Comparison of ENCODE assay signal across 8 cellular contexts in the genomic region with DNA sequence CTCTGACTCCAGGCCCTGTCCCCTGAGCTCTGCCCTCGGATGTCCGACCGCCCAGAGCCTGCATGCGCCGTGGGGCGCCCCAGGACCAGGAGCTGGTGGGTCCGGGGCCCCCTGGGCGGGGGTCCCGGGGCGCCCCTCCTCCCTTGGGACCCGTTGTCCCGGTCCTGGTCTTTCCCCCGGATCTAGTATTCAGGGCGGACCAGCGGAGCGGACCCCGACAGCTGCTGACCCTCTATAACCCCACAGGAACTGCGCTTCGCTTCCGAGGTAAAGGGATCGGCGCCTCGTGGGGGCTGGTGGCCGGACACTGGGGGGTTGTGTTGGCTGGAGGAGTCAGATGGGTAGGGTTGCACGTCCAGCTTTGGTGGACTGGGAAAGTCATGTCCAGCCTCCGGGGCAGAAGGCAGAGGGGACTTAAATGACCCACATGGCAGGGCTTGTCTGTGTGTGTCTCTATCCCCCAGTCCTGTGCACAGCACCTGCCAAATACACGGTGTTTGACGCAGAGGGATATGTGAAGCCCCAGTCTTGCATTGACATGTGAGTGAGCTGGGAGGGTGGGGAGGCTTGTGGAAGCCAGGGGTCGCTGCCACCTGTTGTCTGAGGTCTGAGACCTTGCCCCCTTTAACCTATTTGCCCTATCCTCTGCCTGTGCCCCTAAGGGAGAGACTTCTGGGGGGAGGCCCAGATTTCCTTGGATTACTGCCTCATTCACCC. TPM values are rescaled to one million over a fixed set of nuclear protein-coding genes. Genes with fewer than 3 reads are reported as not detected.
A peak's percentile ranks its signal among the peaks of the same experiment; 100 is the strongest.
DNase-seq lines count a peak whose midpoint lies in the region; ATAC-seq and TF ChIP-seq lines count a peak whose summit lies in the region.

No MANE protein-coding gene starts in this region.

- peaks cover 0 to 15% (median 0%) of the 10 kb centered on the region in 11 experiments; a peak in 4 of 22 replicates for H3K36me3 ChIP-seq in BLaER1 treated with 17β-estradiol and CSF1 and Interleukin-3, amounts not matched to agents 10 nM and 100 nM
- no peaks in the 10 kb centered on the region for H3K36me3 ChIP-seq in prostate gland

- peaks cover 18 to 37% (median 31%) of the 10 kb centered on the region in 10 experiments for H3K4me1 ChIP-seq in BLaER1 treated with 17β-estradiol and CSF1 and Interleukin-3, amounts not matched to agents 10 nM and 100 nM
- H3K4me1 ChIP-seq in foreskin keratinocyte: no peaks in the 10 kb centered on the region
- peaks cover 5% of the 10 kb centered on the region for H3K4me1 ChIP-seq in prostate gland (replicated peaks)

- peak; percentile 4 for ATAC-seq in GM21737 (IDR thresholded peaks at IDR 0.05; ENCODE audit: unreplicated experiment)
- peak; percentile 3 for ATAC-seq in foreskin keratinocyte
- ATAC-seq in HG03039 (IDR thresholded peaks at IDR 0.05; ENCODE audit: unreplicated experiment): no peak
- no peak for ATAC-seq in HG02870 (IDR thresholded peaks at IDR 0.05; ENCODE audit: unreplicated experiment)

- intact Hi-C loops in prostate gland (cut with DNase I): loop anchor here (2.0 to 5.0 kb wide), 2 partner anchors 60 to 79 kb away; a partner anchor contains a TSS

- no peak; the same call in 1 of the 2 replicates for TF ChIP-seq CTCF in VCaP (conservative IDR thresholded peaks at IDR 0.05)
- TF ChIP-seq CTCF in foreskin keratinocyte (conservative IDR thresholded peaks at IDR 0.05): peak; percentile 9
- TF ChIP-seq CTCF in prostate gland (IDR thresholded peaks at IDR 0.05): no peak

- DNase-seq in foreskin keratinocyte (no peak), prostate gland (ENCODE audit: low spot score) (no peak), NCI-H1105 (lab: John Stamatoyannopoulos, UW) (no peak)

- H3K9ac ChIP-seq in BLaER1 treated with 17β-estradiol and CSF1 and Interleukin-3, amounts not matched to agents 10 nM and 100 nM: peak overlapping the region; percentile 74 to 90 (median 83)

- 2% methylated on average over 28 of the region's 29 CpGs for WGBS in prostate gland

- H3K4me2 ChIP-seq in BLaER1 treated with 17β-estradiol and CSF1 and Interleukin-3, amounts not matched to agents 10 nM and 100 nM: peak overlapping the region; percentile 89 to 100 (median 98)

- no peaks in the 10 kb centered on the region for H3K27me3 ChIP-seq in BLaER1 treated with 17β-estradiol and CSF1 and Interleukin-3, amounts not matched to agents 10 nM and 100 nM
- no peaks in the 10 kb centered on the region for H3K27me3 ChIP-seq in foreskin keratinocyte
- H3K27me3 ChIP-seq in prostate gland (replicated peaks; ENCODE audit: insufficient read depth): no peaks in the 10 kb centered on the region

- no peaks in the 10 kb centered on the region for H3K9me3 ChIP-seq in BLaER1 treated with 17β-estradiol and CSF1 and Interleukin-3, amounts not matched to agents 10 nM and 100 nM (replicated peaks in 1 of 11)
- H3K9me3 ChIP-seq in prostate gland: no peaks in the 10 kb centered on the region

- H3K27ac ChIP-seq in BLaER1 treated with 17β-estradiol and CSF1 and Interleukin-3, amounts not matched to agents 10 nM and 100 nM: peak overlapping the region; percentile 52 to 92 (median 79)
- H3K27ac ChIP-seq in VCaP (peak overlapping the region; percentile 84), foreskin keratinocyte (no peak overlapping the region), prostate gland (peak overlapping the region; percentile 96 to 97)

- H4K20me1 ChIP-seq in BLaER1 treated with 17β-estradiol and CSF1 and Interleukin-3, amounts not matched to agents 10 nM and 100 nM: no peaks in the 10 kb centered on the region

- peak overlapping the region; percentile 71 to 92 (median 82) for H3K4me3 ChIP-seq in BLaER1 treated with 17β-estradiol and CSF1 and Interleukin-3, amounts not matched to agents 10 nM and 100 nM
- peak overlapping the region; percentile 63 to 69 for H3K4me3 ChIP-seq in prostate gland

- no peak for TF ChIP-seq POLR2A in prostate gland (IDR thresholded peaks at IDR 0.05)

RNA-seq across cellular contexts. Expression of a gene that starts 0.5 kb away (rescaled TPM):
- total RNA-seq in foreskin keratinocyte (9.7 and 11.7 TPM in 2 replicates), prostate gland (10 to 100 TPM; 20.1 to 36.1 TPM)
- polyA plus RNA-seq in foreskin keratinocyte: 17.7 and 18.4 TPM in 2 replicates

RNA-seq across cellular contexts. Expression of a gene that starts 10.7 kb away (rescaled TPM):
- 2.1 and 2.6 TPM in 2 replicates for total RNA-seq in foreskin keratinocyte
- polyA plus RNA-seq in foreskin keratinocyte: 5.2 and 6.9 TPM in 2 replicates
- total RNA-seq in prostate gland: 10 to 100 TPM; 11.8 to 49.5 TPM

RNA-seq across cellular contexts. Expression of a gene that starts 26.8 kb away (rescaled TPM):
- 0.27 and 0.49 TPM in 2 replicates for total RNA-seq in foreskin keratinocyte
- polyA plus RNA-seq in foreskin keratinocyte: 0.44 and 0.46 TPM in 2 replicates
- total RNA-seq in prostate gland: 1 to 10 TPM; 2.3 to 9.7 TPM

RNA-seq across cellular contexts. Expression of a gene that starts 27.0 kb away (rescaled TPM):
- total RNA-seq in foreskin keratinocyte: 12.2 and 15.1 TPM in 2 replicates
- 16.1 and 19.1 TPM in 2 replicates for polyA plus RNA-seq in foreskin keratinocyte
- total RNA-seq in prostate gland: 100 to 1,000 TPM in 1 of 2 donors, 10 to 100 TPM in 1; 66.8 to 202 TPM

RNA-seq across cellular contexts. Expression of a gene that starts 28.5 kb away (rescaled TPM):
- total RNA-seq in foreskin keratinocyte (0.34 and 0.39 TPM in 2 replicates), prostate gland (1 to 10 TPM in 1 of 2 donors, under 1 TPM in 1; 0.59 to 2.3 TPM)
- 0.57 and 0.70 TPM in 2 replicates for polyA plus RNA-seq in foreskin keratinocyte

Comparison
In these comparisons a context has a peak if more than half of its experiments do, and no peak if none do; other contexts are left out.
1. ATAC-seq: peak in GM21737 (single experiment) and foreskin keratinocyte (single experiment); none in HG03039 (single experiment) and HG02870 (single experiment).